ENCODE assay signal across 15 cellular contexts in genomic region chr17:2180768-2181167, GRCh38.
A peak's percentile ranks its signal among the peaks of the same experiment; 100 is the strongest.
DNase-seq lines count a peak whose midpoint lies in the region; ATAC-seq and TF ChIP-seq lines count a peak whose summit lies in the region.
"Had no signal": no experiment of that assay in that cellular context is flagged by ENCODE, and none has a peak within 500 bp of the region (broad histone marks: within the 10 kb centered on the region; RNA-seq: fewer than 3 reads in every experiment).

No MANE protein-coding gene starts in this region.

- H3K9me3 ChIP-seq in HUES48 (ENCODE audit: control insufficient read depth, insufficient read depth, low read length) (no peaks in the 10 kb centered on the region), mesenchymal stem cell (ENCODE audit: control insufficient read depth, low read length) (no peaks in the 10 kb centered on the region), subcutaneous abdominal adipose tissue (ENCODE audit: control insufficient read depth in 5 of 5, low read length in 5 of 5) (no peaks in the 10 kb centered on the region), body of pancreas (no peaks in the 10 kb centered on the region)

- intact Hi-C loops in body of pancreas (cut with DNase I): no loop called here

- H4K91ac ChIP-seq in mesenchymal stem cell (ENCODE audit: low read length): no peak overlapping the region

- no peak overlapping the region for H4K8ac ChIP-seq in mesenchymal stem cell (ENCODE audit: low read length)

- no peaks in the 10 kb centered on the region for H3K27me3 ChIP-seq in HUES48 (ENCODE audit: control insufficient read depth, insufficient read depth, low read length)
- H3K27me3 ChIP-seq in mesenchymal stem cell (ENCODE audit: control insufficient read depth in 1 of 2, insufficient read depth in 1 of 2, low read length in 2 of 2): no peaks in the 10 kb centered on the region
- H3K27me3 ChIP-seq in subcutaneous abdominal adipose tissue (ENCODE audit: control insufficient read depth in 5 of 5, insufficient read depth in 4 of 5, low read length in 5 of 5): no peaks in the 10 kb centered on the region
- H3K27me3 ChIP-seq in body of pancreas: no peaks in the 10 kb centered on the region

- H2BK12ac ChIP-seq in mesenchymal stem cell (ENCODE audit: low read length in 2 of 2): peak overlapping the region in 1 of 2 experiments; percentile 40

- H3K4me3 ChIP-seq in HUES48 (ENCODE audit: low read depth, low read length) (no peak overlapping the region), mesenchymal stem cell (ENCODE audit: insufficient read depth in 1 of 2, low read depth in 1 of 2, low read length in 2 of 2) (no peak overlapping the region), subcutaneous abdominal adipose tissue (ENCODE audit: low read depth in 1 of 5, low read length in 5 of 5) (no peak overlapping the region), body of pancreas (no peak overlapping the region)

- peak overlapping the region; percentile 23 for H2BK120ac ChIP-seq in mesenchymal stem cell (ENCODE audit: low read depth, low read length)

- no peak for ATAC-seq in body of pancreas

- peak overlapping the region; percentile 11 for H3K27ac ChIP-seq in HUES48 (ENCODE audit: low read depth, low read length)
- H3K27ac ChIP-seq in caudate nucleus (ENCODE audit: low read depth, low read length): peak overlapping the region; percentile 16
- peak overlapping the region; percentile 84 for H3K27ac ChIP-seq in mesenchymal stem cell (ENCODE audit: low read length, poor library complexity, severe bottlenecking)
- H3K27ac ChIP-seq in subcutaneous abdominal adipose tissue (ENCODE audit: low read depth, low read length): peak overlapping the region; percentile 86
- peak overlapping the region in 1 of 4 donors; percentile 30 for H3K27ac ChIP-seq in body of pancreas
- H3K27ac ChIP-seq: HL-60, SK-N-MC had no signal

- TF ChIP-seq CTCF in body of pancreas (IDR thresholded peaks at IDR 0.05): no peak

- peak overlapping the region in 1 of 2 experiments; percentile 12 for H3K4ac ChIP-seq in mesenchymal stem cell (ENCODE audit: low read depth in 1 of 2, low read length in 2 of 2)

- peak overlapping the region; percentile 17 for H2BK15ac ChIP-seq in mesenchymal stem cell (ENCODE audit: low read depth, poor library complexity, severe bottlenecking)

- H3K9ac ChIP-seq in HUES48 (ENCODE audit: low read depth, low read length) (no peak overlapping the region), mesenchymal stem cell (ENCODE audit: low read length) (peak overlapping the region; percentile 82), subcutaneous abdominal adipose tissue (ENCODE audit: low read length in 5 of 5) (no peak overlapping the region)

- no peak overlapping the region for H2BK5ac ChIP-seq in mesenchymal stem cell (ENCODE audit: low read depth, low read length, poor library complexity, severe bottlenecking)

- no peak overlapping the region for H3K14ac ChIP-seq in mesenchymal stem cell (ENCODE audit: low read length in 2 of 2)

- H2AK5ac ChIP-seq in mesenchymal stem cell (ENCODE audit: low read length, severe bottlenecking): peak overlapping the region; percentile 89

- no peak for TF ChIP-seq POLR2A in body of pancreas (IDR thresholded peaks at IDR 0.05)

- no peak overlapping the region for H3K4me2 ChIP-seq in mesenchymal stem cell (ENCODE audit: low read length, poor library complexity, severe bottlenecking)

- peak overlapping the region; percentile 38 to 63 for H3K18ac ChIP-seq in mesenchymal stem cell (ENCODE audit: low read depth in 1 of 2, low read length in 2 of 2)

- H2AFZ ChIP-seq in mesenchymal stem cell (ENCODE audit: low read depth, low read length): no peak overlapping the region

- no peak overlapping the region for H3K23ac ChIP-seq in mesenchymal stem cell (ENCODE audit: low read length in 2 of 2)

- H3K79me1 ChIP-seq in mesenchymal stem cell (replicated peaks; ENCODE audit: low read length, poor library complexity, severe bottlenecking): peaks cover 16% of the 10 kb centered on the region

- 57% methylated on average over 2 of the region's 2 CpGs for WGBS in mesenchymal stem cell
- 80 to 90% methylated on average over 2 of the region's 2 CpGs for WGBS in body of pancreas, 2 donors

- DNase-seq in caudate nucleus (lab: John Stamatoyannopoulos, UW) (no peak), mesenchymal stem cell (no peak), body of pancreas (no peak), Kasumi-1 (lab: John Stamatoyannopoulos, UW) (no peak), NCI-H2227 treated with DMSO at 0.1 percent for 48 hours (lab: John Stamatoyannopoulos, UW) (no peak), retina (no peak)
- DNase-seq: activated B cell treated with CpG ODN at 0.5 μM for 24 hours; activated CD8-positive, alpha-beta memory T cell treated with anti-CD3 and anti-CD28 coated beads, Interleukin-2, amount 50 U/mL, for 48 hours; effector memory CD4-positive, alpha-beta T cell; NCI-H2107; stimulated activated CD4-positive, alpha-beta T cell treated with anti-CD3 and anti-CD28 coated beads, Interleukin-1b, Interleukin-23, amount 100 ng/mL, for 48 hours had no signal

- peaks cover 14% of the 10 kb centered on the region; the same call in 1 of the 2 replicates for H3K36me3 ChIP-seq in HUES48 (ENCODE audit: control insufficient read depth, insufficient read depth, low read length)
- peaks cover 14 to 49% of the 10 kb centered on the region in 2 experiments for H3K36me3 ChIP-seq in mesenchymal stem cell (ENCODE audit: control insufficient read depth in 1 of 2, insufficient read depth in 2 of 2, low read depth in 1 of 2, low read length in 2 of 2)
- peaks cover 0 to 13% (median 11%) of the 10 kb centered on the region in 5 donors for H3K36me3 ChIP-seq in subcutaneous abdominal adipose tissue (ENCODE audit: control insufficient read depth in 5 of 5, insufficient read depth in 5 of 5, low read length in 5 of 5)
- peaks cover 0 to 2% of the 10 kb centered on the region in 2 donors for H3K36me3 ChIP-seq in body of pancreas (replicated peaks in 1 of 2; ENCODE audit: insufficient read depth in 1 of 2, low read depth in 2 of 2)

- H3K4me1 ChIP-seq in HUES48 (ENCODE audit: control insufficient read depth, insufficient read depth, low read length) (peaks cover 4% of the 10 kb centered on the region; the same call in 1 of the 2 replicates), mesenchymal stem cell (ENCODE audit: control insufficient read depth, insufficient read depth, low read depth, low read length) (peaks cover 33% of the 10 kb centered on the region), subcutaneous abdominal adipose tissue (ENCODE audit: control insufficient read depth in 5 of 5, insufficient read depth in 5 of 5, low read length in 5 of 5) (peaks cover 45 to 69% (median 69%) of the 10 kb centered on the region in 5 donors), body of pancreas (peaks cover 22% of the 10 kb centered on the region)
